In the genomic region with DNA sequence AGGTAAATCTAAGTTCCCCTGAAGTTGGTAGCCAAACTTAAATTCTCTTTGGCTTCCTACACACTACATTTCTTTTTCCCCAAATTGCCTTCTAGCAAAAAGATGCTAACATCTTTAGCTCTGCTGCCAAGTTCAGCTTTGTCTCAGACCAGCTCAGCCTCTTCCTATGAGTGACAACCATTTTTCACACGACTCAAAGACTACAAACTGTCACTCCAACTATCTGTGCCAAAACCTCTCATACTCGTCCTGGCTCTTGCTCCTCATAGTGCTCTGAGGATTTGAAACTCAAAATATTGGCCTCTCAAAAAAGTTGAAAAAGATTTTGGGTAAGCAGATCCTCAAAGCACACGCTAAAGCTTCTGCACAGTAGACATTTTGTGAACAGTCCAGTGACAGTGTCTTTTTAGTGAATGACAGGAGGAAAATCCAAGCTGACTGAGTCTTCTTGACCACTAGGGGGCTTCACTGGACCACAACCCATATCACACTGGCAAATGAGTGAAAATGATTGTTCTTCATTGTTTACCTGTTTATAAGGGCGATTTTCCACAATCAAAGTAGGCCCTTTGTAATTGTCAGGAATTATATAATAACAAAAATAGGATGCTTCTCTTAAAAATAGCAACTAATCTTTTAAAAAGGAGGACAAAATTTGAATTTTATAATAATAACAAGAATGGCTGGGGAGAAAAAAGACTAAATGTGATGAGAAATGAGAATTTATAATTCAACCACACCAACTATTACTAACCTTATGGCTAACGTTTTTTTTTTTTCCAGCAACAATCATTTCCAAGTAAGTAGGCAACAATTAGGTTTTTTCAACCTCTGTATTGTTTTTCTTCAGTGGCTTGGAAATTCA, we compare ENCODE assay signal across 8 cellular contexts.
DNase-seq lines count a peak whose midpoint lies in the region; ATAC-seq lines count a peak whose summit lies in the region.

No MANE protein-coding gene starts in this region.

- no peak overlapping the region for H3K56ac ChIP-seq in mesendoderm (ENCODE audit: low read length)

- no peak overlapping the region for H4K8ac ChIP-seq in mesendoderm (ENCODE audit: low read depth, low read length)

- H4K5ac ChIP-seq in mesendoderm (ENCODE audit: low read length), result no peak overlapping the region

- no peaks in the 10 kb centered on the region for H3K27me3 ChIP-seq in mesendoderm (ENCODE audit: insufficient read depth, low read length, poor library complexity)

- H3K27ac ChIP-seq in mesendoderm (ENCODE audit: low read depth, low read length), result no peak overlapping the region

- no peak overlapping the region for H2BK5ac ChIP-seq in mesendoderm (ENCODE audit: low read length)

- no peaks in the 10 kb centered on the region for H3K79me2 ChIP-seq in mesendoderm (ENCODE audit: control insufficient read depth, insufficient read depth, low read length)

- H3K36me3 Mint-ChIP-seq in T-helper 17 cell (ENCODE audit: low read depth), result peaks cover 13% of the 10 kb centered on the region
- H3K36me3 Mint-ChIP-seq in effector memory CD8-positive, alpha-beta T cell (ENCODE audit: insufficient read depth), result peaks cover 78% of the 10 kb centered on the region

- no peak overlapping the region for H2AK5ac ChIP-seq in mesendoderm (ENCODE audit: low read length)

- no peak overlapping the region for H3K23ac ChIP-seq in mesendoderm (ENCODE audit: low read length)

- H2BK120ac ChIP-seq in mesendoderm (ENCODE audit: low read depth, low read length), result no peak overlapping the region

- H2BK15ac ChIP-seq in mesendoderm (replicated peaks; ENCODE audit: low read depth), result no peak overlapping the region

- DNase-seq in Daoy (ENCODE audit: low read depth) (peak; percentile 39), NCI-H1092 (lab: John Stamatoyannopoulos, UW) (peak; percentile 26), T-helper 17 cell (no peak), mesendoderm (peak; percentile 58), islet precursor cell (no peak)
- DNase-seq in effector memory CD8-positive, alpha-beta T cell, result peak in 1 of 3 experiments; percentile 4

- H3K4me1 ChIP-seq in mesendoderm (ENCODE audit: control insufficient read depth, low read depth, low read length), result peaks cover 12% of the 10 kb centered on the region

- no peaks in the 10 kb centered on the region for H3K79me1 ChIP-seq in mesendoderm (ENCODE audit: low read length)

- H3K4me1 Mint-ChIP-seq in T-helper 17 cell, result peaks cover 18% of the 10 kb centered on the region
- peaks cover 7 to 13% of the 10 kb centered on the region in 2 donors for H3K4me1 Mint-ChIP-seq in effector memory CD8-positive, alpha-beta T cell (ENCODE audit: low read depth in 2 of 2)

- H3K9me3 Mint-ChIP-seq in effector memory CD8-positive, alpha-beta T cell, result no peaks in the 10 kb centered on the region

- H3K27me3 Mint-ChIP-seq in T-helper 17 cell, result no peaks in the 10 kb centered on the region
- H3K27me3 Mint-ChIP-seq in effector memory CD8-positive, alpha-beta T cell, result no peaks in the 10 kb centered on the region

- peak overlapping the region; percentile 49 for H3K4me3 Mint-ChIP-seq in T-helper 17 cell
- H3K4me3 Mint-ChIP-seq in effector memory CD8-positive, alpha-beta T cell, result no peak overlapping the region

- no peak overlapping the region for H3K4ac ChIP-seq in mesendoderm (ENCODE audit: low read depth, low read length)

- no CpG with 5 or more reads among the region's 5 CpGs for WGBS in mesendoderm (ENCODE audit: extremely low coverage, insufficient coverage, low lambda C conversion rate)

- peak; percentile 81 for ATAC-seq in GM21529 (IDR thresholded peaks at IDR 0.05; ENCODE audit: unreplicated experiment)
- peak; percentile 67 for ATAC-seq in T-helper 17 cell
- ATAC-seq in effector memory CD8-positive, alpha-beta T cell (replicated peaks), result peak; percentile 76
- no peak for ATAC-seq in HG03378 (IDR thresholded peaks at IDR 0.05; ENCODE audit: unreplicated experiment)

- H3K9me3 ChIP-seq in T-helper 17 cell (ENCODE audit: control insufficient read depth, low read length, poor library complexity, severe bottlenecking), result no peaks in the 10 kb centered on the region

- no peak overlapping the region for H3K18ac ChIP-seq in mesendoderm (ENCODE audit: low read length)

- H3K36me3 ChIP-seq in mesendoderm (ENCODE audit: control insufficient read depth, insufficient read depth, low read length), result no peaks in the 10 kb centered on the region

- H3K4me3 ChIP-seq in mesendoderm (ENCODE audit: low read length), result no peak overlapping the region

- peak overlapping the region; percentile 86 for H3K27ac Mint-ChIP-seq in T-helper 17 cell
- H3K27ac Mint-ChIP-seq in effector memory CD8-positive, alpha-beta T cell, result peak overlapping the region; percentile 78 to 92

- H3K9ac ChIP-seq in mesendoderm (ENCODE audit: low read length), result no peak overlapping the region

- no peak overlapping the region for H3K4me2 ChIP-seq in mesendoderm (ENCODE audit: low read length)

Comparison
In these comparisons a context has a peak if more than half of its experiments do, and no peak if none do; other contexts are left out.
1. DNase-seq: peak in Daoy (single experiment), NCI-H1092 (single experiment) and mesendoderm (single experiment); none in T-helper 17 cell (0 of 3) and islet precursor cell (single experiment).